8 cellular contexts compared by ENCODE assay signal in genomic region chr2:64943387-64944150, GRCh38. TPM values are rescaled to one million over a fixed set of nuclear protein-coding genes. Genes with fewer than 3 reads are reported as not detected.
DNase-seq lines count a peak whose midpoint lies in the region; ATAC-seq and TF ChIP-seq lines count a peak whose summit lies in the region.

No MANE protein-coding gene starts in this region.

- TF ChIP-seq CTCF in PC-3 (conservative IDR thresholded peaks at IDR 0.05; ENCODE audit: low read depth, low read length) (no peak), fibroblast of pulmonary artery (IDR thresholded peaks at IDR 0.05; ENCODE audit: low read length, missing control alignments) (no peak)

- H3K9me3 ChIP-seq in CD4-positive, CD25-positive, alpha-beta regulatory T cell (ENCODE audit: control insufficient read depth in 2 of 2, low read length in 2 of 2) = no peaks in the 10 kb centered on the region
- H3K9me3 ChIP-seq in PC-3 (ENCODE audit: low read length) = no peaks in the 10 kb centered on the region

- H3K27ac ChIP-seq in CD4-positive, CD25-positive, alpha-beta regulatory T cell (ENCODE audit: insufficient read depth, low read length, poor library complexity, severe bottlenecking) = no peak overlapping the region
- H3K27ac ChIP-seq in PC-3 (ENCODE audit: low read length) = peak overlapping the region; percentile 30; the same call in 1 of the 2 replicates

- H3K4me2 ChIP-seq in PC-3 (ENCODE audit: low read length) = peak overlapping the region; percentile 32; the same call in 1 of the 2 replicates

- no peaks in the 10 kb centered on the region for H3K36me3 Mint-ChIP-seq in CD4-positive, CD25-positive, alpha-beta regulatory T cell

- no peak overlapping the region for H3K4me3 ChIP-seq in CD4-positive, CD25-positive, alpha-beta regulatory T cell (ENCODE audit: low read depth, low read length)
- H3K4me3 ChIP-seq in PC-3 (ENCODE audit: low read length) (no peak overlapping the region), fibroblast of pulmonary artery (replicated peaks; ENCODE audit: low read depth, low read length) (no peak overlapping the region)

- DNase-seq in CD4-positive, CD25-positive, alpha-beta regulatory T cell = no peak
- peak; percentile 65 for DNase-seq in PC-3
- DNase-seq in fibroblast of pulmonary artery (ENCODE audit: low read depth) = peak; percentile 36
- DNase-seq in posterior vena cava (ENCODE audit: low spot score) = peak; percentile 82

- H3K9me3 Mint-ChIP-seq in CD4-positive, CD25-positive, alpha-beta regulatory T cell = no peaks in the 10 kb centered on the region

- no peaks in the 10 kb centered on the region for H3K27me3 ChIP-seq in CD4-positive, CD25-positive, alpha-beta regulatory T cell (ENCODE audit: control insufficient read depth, insufficient read depth, low read length)
- H3K27me3 ChIP-seq in PC-3 (ENCODE audit: low read length) = no peaks in the 10 kb centered on the region

- POLR2A ChIA-PET in PC-3 (lab: Charles Lee; ENCODE audit: unreplicated experiment) = no interaction called here

- H3F3A ChIP-seq in PC-3 (ENCODE audit: low read length, unreplicated experiment) = no peaks in the 10 kb centered on the region

- intact Hi-C loops in PC-3 (cut with micrococcal nuclease) (no loop called here), posterior vena cava (cut with DNase I) (no loop called here)

- peak overlapping the region; percentile 54 for H2AFZ ChIP-seq in PC-3 (ENCODE audit: low read length)

- H3K79me2 ChIP-seq in PC-3 (ENCODE audit: low read length) = no peaks in the 10 kb centered on the region

- no peak overlapping the region for H3K9ac ChIP-seq in PC-3 (ENCODE audit: low read length)

- CTCF ChIA-PET in PC-3 (lab: Charles Lee) = no interaction called here

- no TSS peak for BruUV-seq in PC-3 (replicated peaks; lab: Mats Ljungman, UMichigan)

- no peaks in the 10 kb centered on the region for H3K36me3 ChIP-seq in CD4-positive, CD25-positive, alpha-beta regulatory T cell (ENCODE audit: control insufficient read depth, insufficient read depth, low read length)
- no peaks in the 10 kb centered on the region for H3K36me3 ChIP-seq in PC-3 (ENCODE audit: low read depth, low read length)

- peak overlapping the region in 1 of 4 donors; percentile 16 for H3K4me3 Mint-ChIP-seq in CD4-positive, CD25-positive, alpha-beta regulatory T cell

- ATAC-seq in CD4-positive, CD25-positive, alpha-beta regulatory T cell (ENCODE audit: low read depth in 2 of 2) = no peak
- ATAC-seq in PC-3 (peak; percentile 69), HG02870 (IDR thresholded peaks at IDR 0.05; ENCODE audit: unreplicated experiment) (no peak), GM21515 (IDR thresholded peaks at IDR 0.05; ENCODE audit: unreplicated experiment) (no peak), HG03432 (IDR thresholded peaks at IDR 0.05; ENCODE audit: unreplicated experiment) (no peak), HG02588 (IDR thresholded peaks at IDR 0.05; ENCODE audit: unreplicated experiment) (no peak)

- peaks cover 34 to 62% (median 51%) of the 10 kb centered on the region in 4 donors for H3K4me1 Mint-ChIP-seq in CD4-positive, CD25-positive, alpha-beta regulatory T cell

- H3K27me3 Mint-ChIP-seq in CD4-positive, CD25-positive, alpha-beta regulatory T cell = no peaks in the 10 kb centered on the region

- H3K9me2 ChIP-seq in PC-3 (replicated peaks; ENCODE audit: low read length) = no peaks in the 10 kb centered on the region

- peaks cover 40% of the 10 kb centered on the region for H3K4me1 ChIP-seq in CD4-positive, CD25-positive, alpha-beta regulatory T cell (ENCODE audit: control insufficient read depth, insufficient read depth, low read length, poor library complexity, severe bottlenecking)
- H3K4me1 ChIP-seq in PC-3 (ENCODE audit: insufficient read depth, low read length) = peaks cover 9% of the 10 kb centered on the region; the same call in 1 of the 2 replicates

- no peaks in the 10 kb centered on the region for H4K20me1 ChIP-seq in PC-3 (ENCODE audit: low read length)

- H3K27ac Mint-ChIP-seq in CD4-positive, CD25-positive, alpha-beta regulatory T cell = peak overlapping the region in 2 of 3 donors; percentile 91 to 94

RNA-seq across cellular contexts. Expression of gene SLC1A4, which starts 45.6 kb away (rescaled TPM):
- total RNA-seq in CD4-positive, CD25-positive, alpha-beta regulatory T cell = 22.1 TPM
- polyA plus RNA-seq in CD4-positive, CD25-positive, alpha-beta regulatory T cell = 10 to 100 TPM in 3 of 4 donors, 1 to 10 TPM in 1; 8.1 to 18.4 (median 12.6) TPM
- total RNA-seq in PC-3 (2014; rRNA removed) (8.2 and 9.1 TPM in 2 replicates), posterior vena cava (10 to 100 TPM; 13.9 to 16.4 TPM)

Comparison
In these comparisons a context has a peak if more than half of its experiments do, and no peak if none do; other contexts are left out.
1. DNase-seq: peak in PC-3 (single experiment), fibroblast of pulmonary artery (single experiment) and posterior vena cava (single experiment); none in CD4-positive, CD25-positive, alpha-beta regulatory T cell (0 of 3).